In the genomic region with DNA sequence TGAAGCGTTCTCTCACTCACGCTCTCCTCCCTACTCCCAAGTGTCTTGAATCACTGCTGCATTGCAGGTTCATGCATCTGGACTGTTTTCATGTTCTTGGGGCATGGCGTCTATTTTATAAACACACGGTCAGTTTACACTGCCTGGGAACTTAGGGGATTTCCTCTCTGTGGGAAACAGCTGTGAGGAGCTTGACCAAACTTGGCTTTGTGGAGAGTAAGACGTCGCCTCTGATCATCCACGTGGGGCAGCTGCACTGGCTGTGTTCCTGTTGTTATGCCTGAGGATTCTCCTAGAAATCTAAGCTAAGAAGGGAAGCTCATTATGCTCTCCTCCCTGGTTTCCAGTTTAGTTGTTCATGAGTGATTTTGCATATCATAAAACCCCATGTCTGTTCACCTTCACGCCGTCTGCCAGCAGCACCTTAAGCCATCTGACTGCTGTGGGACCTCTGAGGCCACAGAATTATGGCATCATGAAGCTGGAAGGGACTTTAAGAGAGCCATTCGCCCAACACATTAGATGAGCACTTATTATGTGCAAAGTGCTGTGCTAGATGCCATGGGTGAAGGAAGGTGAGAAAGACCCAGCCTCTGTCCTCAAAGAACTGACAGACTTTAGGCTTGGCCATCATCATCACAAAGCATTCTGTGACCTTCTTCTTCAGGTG, we compare ENCODE assay signal across 8 cellular contexts. TPM values are rescaled to one million over a fixed set of nuclear protein-coding genes. Genes with fewer than 3 reads are reported as not detected.
DNase-seq lines count a peak whose midpoint lies in the region; ATAC-seq and TF ChIP-seq lines count a peak whose summit lies in the region.

No MANE protein-coding gene starts in this region.

- no peaks in the 10 kb centered on the region for H3K36me3 Mint-ChIP-seq in activated naive CD4-positive, alpha-beta T cell treated with anti-CD3 and anti-CD28 coated beads, Interleukin-2, amount 50 U/mL, for 24 hours
- no peaks in the 10 kb centered on the region for H3K36me3 Mint-ChIP-seq in activated naive CD4-positive, alpha-beta T cell treated with anti-CD3 and anti-CD28 coated beads, Interleukin-2, amount 10 ng/mL, durations not matched to agents 7 days and 5 days
- no peaks in the 10 kb centered on the region for H3K36me3 Mint-ChIP-seq in natural killer cell

- H3K4me3 Mint-ChIP-seq in activated naive CD4-positive, alpha-beta T cell treated with anti-CD3 and anti-CD28 coated beads, Interleukin-2, amount 50 U/mL, for 24 hours, result no peak overlapping the region
- H3K4me3 Mint-ChIP-seq in activated naive CD4-positive, alpha-beta T cell treated with anti-CD3 and anti-CD28 coated beads, Interleukin-2, amount 10 ng/mL, durations not matched to agents 7 days and 5 days, result no peak overlapping the region
- H3K4me3 Mint-ChIP-seq in natural killer cell, result peak overlapping the region; percentile 55

- peaks cover 54% of the 10 kb centered on the region for H3K4me1 Mint-ChIP-seq in activated naive CD4-positive, alpha-beta T cell treated with anti-CD3 and anti-CD28 coated beads, Interleukin-2, amount 50 U/mL, for 24 hours
- peaks cover 40% of the 10 kb centered on the region for H3K4me1 Mint-ChIP-seq in activated naive CD4-positive, alpha-beta T cell treated with anti-CD3 and anti-CD28 coated beads, Interleukin-2, amount 10 ng/mL, durations not matched to agents 7 days and 5 days
- peaks cover 28 to 33% of the 10 kb centered on the region in 2 donors for H3K4me1 Mint-ChIP-seq in natural killer cell

- H3K27ac Mint-ChIP-seq in activated naive CD4-positive, alpha-beta T cell treated with anti-CD3 and anti-CD28 coated beads, Interleukin-2, amount 50 U/mL, for 24 hours, result peak overlapping the region; percentile 10
- H3K27ac Mint-ChIP-seq in activated naive CD4-positive, alpha-beta T cell treated with anti-CD3 and anti-CD28 coated beads, Interleukin-2, amount 10 ng/mL, durations not matched to agents 7 days and 5 days, result no peak overlapping the region
- H3K27ac Mint-ChIP-seq in natural killer cell, result peak overlapping the region in 1 of 2 donors; percentile 52

- no peak for DNase-seq in activated naive CD4-positive, alpha-beta T cell treated with anti-CD3 and anti-CD28 coated beads, Interleukin-2, amount 10 ng/mL, durations not matched to agents 7 days and 5 days
- peak; percentile 77 for DNase-seq in brain pericyte (ENCODE audit: low read depth, low spot score)
- no peak for DNase-seq in natural killer cell
- no peak for DNase-seq in SK-N-DZ (ENCODE audit: low spot score)
- DNase-seq in NK-92 treated with Interleukin-12 subunit alpha and Interleukin-12 subunit beta, amount 100 ng/mL, for 24 hours (lab: John Stamatoyannopoulos, UW), result no peak
- DNase-seq in KG1 (lab: John Stamatoyannopoulos, UW), result no peak

- CTCF ChIA-PET in activated naive CD4-positive, alpha-beta T cell treated with anti-CD3 and anti-CD28 coated beads, Interleukin-2, amount 10 ng/mL, durations not matched to agents 7 days and 5 days (lab: Charles Lee), result interaction anchor here (0.8 to 17.9 kb wide), 6 partner anchors 9 to 153 kb away, joined by 3 to 344 read pairs (median 5); partner anchors contain the start of gene POU2AF1

- ATAC-seq in HG03280 (IDR thresholded peaks at IDR 0.05; ENCODE audit: unreplicated experiment), result peak; percentile 35
- peak; percentile 36 to 77 (median 57) for ATAC-seq in natural killer cell

- H3K27me3 Mint-ChIP-seq in activated naive CD4-positive, alpha-beta T cell treated with anti-CD3 and anti-CD28 coated beads, Interleukin-2, amount 50 U/mL, for 24 hours, result no peaks in the 10 kb centered on the region
- peaks cover 7% of the 10 kb centered on the region for H3K27me3 Mint-ChIP-seq in activated naive CD4-positive, alpha-beta T cell treated with anti-CD3 and anti-CD28 coated beads, Interleukin-2, amount 10 ng/mL, durations not matched to agents 7 days and 5 days
- H3K27me3 Mint-ChIP-seq in natural killer cell (ENCODE audit: low read depth in 2 of 2), result no peaks in the 10 kb centered on the region

- H3K9me3 Mint-ChIP-seq in activated naive CD4-positive, alpha-beta T cell treated with anti-CD3 and anti-CD28 coated beads, Interleukin-2, amount 50 U/mL, for 24 hours, result no peaks in the 10 kb centered on the region
- no peaks in the 10 kb centered on the region for H3K9me3 Mint-ChIP-seq in activated naive CD4-positive, alpha-beta T cell treated with anti-CD3 and anti-CD28 coated beads, Interleukin-2, amount 10 ng/mL, durations not matched to agents 7 days and 5 days
- H3K9me3 Mint-ChIP-seq in natural killer cell, result no peaks in the 10 kb centered on the region

- intact Hi-C loops in natural killer cell (cut with micrococcal nuclease), result no loop called here

- TF ChIP-seq CTCF in natural killer cell (IDR thresholded peaks at IDR 0.05), result no peak

RNA-seq across cellular contexts. Expression of gene POU2AF1, which starts 38.8 kb away (rescaled TPM):
- 10 to 100 TPM in 1 of 3 donors, 1 to 10 TPM in 1, under 1 TPM in 1; 0.82 to 16.8 (median 1.1) TPM for total RNA-seq in natural killer cell
- not detected in 2 replicates for polyA plus RNA-seq in SK-N-DZ (2014; cell fraction: cytosol; rRNA removed)
- polyA plus RNA-seq in SK-N-DZ (2014; cell fraction: nucleus; rRNA removed), result not detected in 2 replicates
